26 cellular contexts compared by ENCODE assay signal in genomic region chr4:93693141-93693540, GRCh38.
"Had no signal": no experiment of that assay in that cellular context is flagged by ENCODE, and none has a peak within 500 bp of the region (broad histone marks: within the 10 kb centered on the region; RNA-seq: fewer than 3 reads in every experiment).

No MANE protein-coding gene starts in this region.

- H3K79me2 ChIP-seq: parathyroid adenoma had no signal

- H2AFZ ChIP-seq: parathyroid adenoma had no signal

- ATAC-seq: natural killer cell treated with Interleukin-12 subunit alpha and Interleukin-12 subunit beta and Interleukin-15 and Interleukin-18, amount 100 ng/mL, for 72 hours; psoas muscle; right cardiac atrium; right lobe of liver; stimulated activated effector memory CD8-positive, alpha-beta T cell treated with anti-CD3 and anti-CD28 coated beads, Interleukin-12 subunit alpha, Interleukin-12 subunit beta, amount 100 ng/mL, for 72 hours; stimulated activated naive B cell treated with anti-CD40 and anti-IgM and Interleukin-4, amounts not matched to agents 10 μg/mL and 1 μg/mL and 100 μg/mL, for 72 hours had no signal

- H3K9me3 ChIP-seq: neutrophil, ovary, psoas muscle, right lobe of liver, sigmoid colon, stomach, thoracic aorta, thyroid gland, tibial nerve, upper lobe of left lung, vagina had no signal

- H3K4me1 ChIP-seq: parathyroid adenoma, psoas muscle, right lobe of liver, sigmoid colon, stomach, thyroid gland, tibial nerve, upper lobe of left lung, vagina had no signal

- H3K36me3 ChIP-seq: neutrophil, ovary, right lobe of liver, sigmoid colon, stomach, thoracic aorta, thyroid gland, tibial nerve, upper lobe of left lung, vagina had no signal

- H3K27me3 ChIP-seq: neutrophil, ovary, right lobe of liver, sigmoid colon, stomach, thyroid gland, tibial nerve, upper lobe of left lung, vagina had no signal

- H3K4me3 ChIP-seq: ovary, psoas muscle, right lobe of liver, sigmoid colon, stomach, thoracic aorta, thyroid gland, tibial nerve, upper lobe of left lung, vagina had no signal

- DNase-seq: nephron progenitor cell; nucleus accumbens; ovary; posterior cingulate gyrus; psoas muscle; right cardiac atrium; right lobe of liver; sigmoid colon; small intestine; stimulated activated CD4-positive, alpha-beta T cell treated with anti-CD3 and anti-CD28 coated beads, Interleukin-15, amount 100 ng/mL, for 24 hours; stimulated activated CD4-positive, alpha-beta T cell treated with anti-CD3 and anti-CD28 coated beads, Interleukin-2, amount 100 ng/mL, for 24 hours; stimulated activated CD4-positive, alpha-beta T cell treated with anti-CD3 and anti-CD28 coated beads, Interleukin-2, amount 100 ng/mL, for 48 hours; stimulated activated CD4-positive, alpha-beta T cell treated with anti-CD3 and anti-CD28 coated beads, Interleukin-4, amount 100 ng/mL, for 24 hours; stimulated activated naive B cell treated with anti-CD40 and anti-IgM and Interleukin-4, amounts not matched to agents 10 μg/mL and 1 μg/mL and 100 μg/mL, for 72 hours; stimulated activated naive CD4-positive, alpha-beta T cell treated with Interleukin-2 at 50 U/mL for 16 hours; stomach; thyroid gland; trophoblast cell; upper lobe of left lung had no signal

- H3K27ac ChIP-seq: neutrophil, ovary, parathyroid adenoma, psoas muscle, right lobe of liver, sigmoid colon, stomach, thoracic aorta, thyroid gland, tibial nerve, upper lobe of left lung, vagina had no signal
